Comparison of ENCODE assay signal across 2 cellular contexts in genomic region chr22:37333724-37334460, GRCh38.
TF ChIP-seq lines count a peak whose summit lies in the region.

No MANE protein-coding gene starts in this region.

TF ChIP-seq in GM23338, 12 proteins besides CTCF, POLR2A, EP300 and RAD21:
- TF ChIP-seq CREB1 (CRISPR knock-in tag; IDR thresholded peaks at IDR 0.05; ENCODE audit: low read depth), result no peak
- TF ChIP-seq EZH2 (IDR thresholded peaks at IDR 0.05; ENCODE audit: low read depth, unreplicated experiment), result no peak
- no peak for TF ChIP-seq POLR2AphosphoS5 (IDR thresholded peaks at IDR 0.05; ENCODE audit: low read depth)
- no peak for TF ChIP-seq EZH2phosphoT487 (IDR thresholded peaks at IDR 0.05; ENCODE audit: unreplicated experiment)
- TF ChIP-seq ETS1 (IDR thresholded peaks at IDR 0.05), result no peak
- TF ChIP-seq ZNF114 (CRISPR knock-in tag; IDR thresholded peaks at IDR 0.05), result no peak
- no peak for TF ChIP-seq NANOG (IDR thresholded peaks at IDR 0.05; ENCODE audit: borderline replicate concordance)
- TF ChIP-seq ZNF331 (CRISPR knock-in tag; IDR thresholded peaks at IDR 0.05; ENCODE audit: low read depth), result no peak
- TF ChIP-seq STAT1 (IDR thresholded peaks at IDR 0.05; ENCODE audit: unreplicated experiment), result no peak
- no peak for TF ChIP-seq ZNF462 (CRISPR knock-in tag; IDR thresholded peaks at IDR 0.05)
- no peak for TF ChIP-seq JUNB (IDR thresholded peaks at IDR 0.05; ENCODE audit: unreplicated experiment)
- TF ChIP-seq REST (IDR thresholded peaks at IDR 0.05; ENCODE audit: unreplicated experiment), result no peak

TF ChIP-seq in GM12878, 131 proteins besides CTCF, POLR2A, EP300 and RAD21:
- 0 out of 2 replicates have a peak, but pooled peaks have one; percentile 68 for TF ChIP-seq EZH2 (IDR thresholded peaks at IDR 0.05; ENCODE audit: borderline replicate concordance, control insufficient read depth, low read depth, low read length)
- no peak for TF ChIP-seq PBX3 (IDR thresholded peaks at IDR 0.05; ENCODE audit: insufficient replicate concordance, low read depth, low read length)
